In the genomic region with DNA sequence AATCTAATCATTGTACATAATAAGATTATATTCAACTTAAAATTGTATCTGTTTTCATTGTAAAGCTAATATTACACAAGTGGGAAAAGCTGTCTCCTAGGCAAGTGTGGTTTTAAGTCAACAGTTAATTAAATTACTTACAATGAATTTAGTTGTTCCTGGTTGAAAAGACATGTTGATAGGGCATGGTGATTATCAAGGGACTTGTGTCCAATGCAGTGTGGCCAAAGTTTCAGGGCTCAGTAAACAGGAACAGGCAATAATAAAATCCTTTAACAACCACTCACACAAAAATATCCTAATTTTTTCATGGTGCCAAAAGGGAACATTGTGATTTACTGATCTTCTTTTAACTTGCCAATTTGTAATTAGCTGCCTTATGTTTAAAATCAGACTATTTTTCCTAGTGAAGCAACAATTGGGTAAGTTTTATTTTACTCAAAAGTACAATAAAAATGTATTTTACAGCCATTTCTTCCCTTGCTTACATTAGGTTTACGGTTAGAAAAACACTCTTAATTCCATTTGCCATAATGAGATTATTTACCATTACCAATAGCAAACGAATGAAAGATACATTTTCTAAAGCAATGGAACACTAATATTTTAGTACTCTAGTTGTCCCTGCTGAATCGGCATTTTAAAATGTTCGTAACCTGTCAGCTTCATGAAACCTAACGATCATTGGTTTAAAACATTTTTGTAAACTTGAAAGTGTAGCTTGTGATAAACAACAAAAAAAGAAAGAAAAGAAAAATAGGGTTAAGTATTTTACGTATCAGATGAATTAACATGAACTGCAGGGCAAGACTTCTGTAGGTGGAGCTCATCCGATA, we compare ENCODE assay signal across 8 cellular contexts. TPM values are rescaled to one million over a fixed set of nuclear protein-coding genes. Genes with fewer than 3 reads are reported as not detected.
DNase-seq lines count a peak whose midpoint lies in the region; ATAC-seq and TF ChIP-seq lines count a peak whose summit lies in the region.

No MANE protein-coding gene starts in this region.

- POLR2A ChIA-PET in T-cell (lab: Charles Lee), result interaction anchor here (0.6 to 3.3 kb wide), 10 partner anchors 18 to 362 kb away, joined by 3 to 27 read pairs (median 6); partner anchors contain the start of gene KDM5A (in 1 of the 2)

- no peak overlapping the region for H2AFZ ChIP-seq in trophoblast cell (ENCODE audit: insufficient read depth, low read length, poor library complexity)

- CTCF ChIA-PET in Calu3 (lab: Charles Lee), result interaction anchor here (0.6 to 2.4 kb wide), 20 partner anchors 9 to 893 kb away, joined by 3 to 25 read pairs (median 3); no protein-coding TSS in a partner anchor
- CTCF ChIA-PET in T-cell (lab: Charles Lee), result interaction anchor here (0.7 to 4.5 kb wide), 44 partner anchors 8 to 851 kb away, joined by 3 to 60 read pairs (median 4); partner anchors contain the start of genes NINJ2 (in 1 of the 2) and RAD52 (in 1 of the 2)

- H3K27ac ChIP-seq in endodermal cell (ENCODE audit: low read depth, low read length) (peak overlapping the region; percentile 91), trophoblast cell (ENCODE audit: low read depth, low read length) (no peak overlapping the region)

- H2AK5ac ChIP-seq in trophoblast cell (ENCODE audit: low read length), result no peak overlapping the region

- H3K4me3 ChIP-seq in NB4 (ENCODE audit: low read depth, low read length) (peak overlapping the region; percentile 54), endodermal cell (ENCODE audit: low read length) (peak overlapping the region; percentile 75), trophoblast cell (ENCODE audit: low read depth, low read length) (no peak overlapping the region)

- H3K36me3 ChIP-seq in endodermal cell (ENCODE audit: control insufficient read depth, insufficient read depth, low read length) (no peaks in the 10 kb centered on the region), trophoblast cell (ENCODE audit: control insufficient read depth in 1 of 2, insufficient read depth in 2 of 2, low read length in 2 of 2) (no peaks in the 10 kb centered on the region)

- no peak overlapping the region for H3K14ac ChIP-seq in trophoblast cell (ENCODE audit: low read length)

- H3K4me2 ChIP-seq in trophoblast cell (ENCODE audit: low read length), result peak overlapping the region; percentile 70

- no peaks in the 10 kb centered on the region for H3K9me3 Mint-ChIP-seq in Calu3 (ENCODE audit: low read depth, unreplicated experiment)
- no peaks in the 10 kb centered on the region for H3K9me3 Mint-ChIP-seq in endodermal cell
- H3K9me3 Mint-ChIP-seq in T-cell, result no peaks in the 10 kb centered on the region

- peaks cover 20% of the 10 kb centered on the region for H3K79me1 ChIP-seq in trophoblast cell (ENCODE audit: low read length)

- peaks cover 11% of the 10 kb centered on the region for H3K4me1 ChIP-seq in endodermal cell (ENCODE audit: control insufficient read depth, insufficient read depth, low read length)
- H3K4me1 ChIP-seq in trophoblast cell (ENCODE audit: control insufficient read depth in 1 of 2, insufficient read depth in 2 of 2, low read length in 2 of 2), result peaks cover 0 to 5% of the 10 kb centered on the region in 2 experiments

- H2BK120ac ChIP-seq in trophoblast cell (ENCODE audit: insufficient read depth, low read length, poor library complexity), result no peak overlapping the region

- no peak overlapping the region for H3K18ac ChIP-seq in trophoblast cell (ENCODE audit: low read length)

- H2BK5ac ChIP-seq in trophoblast cell (ENCODE audit: low read depth, low read length, poor library complexity), result no peak overlapping the region

- H3K27me3 Mint-ChIP-seq in Calu3 (ENCODE audit: unreplicated experiment) (no peaks in the 10 kb centered on the region), endodermal cell (ENCODE audit: insufficient read depth) (no peaks in the 10 kb centered on the region), T-cell (no peaks in the 10 kb centered on the region)

- H3K9me3 ChIP-seq in endodermal cell (ENCODE audit: control insufficient read depth, low read length) (no peaks in the 10 kb centered on the region), trophoblast cell (ENCODE audit: insufficient read depth, low read depth, low read length) (peaks cover 2% of the 10 kb centered on the region)

- intact Hi-C loops in Calu3 (cut with micrococcal nuclease; ENCODE audit: unreplicated experiment), result loop anchor here (2.0 to 10.0 kb wide), 2 partner anchors 106 to 174 kb away; no protein-coding TSS in a partner anchor

- H4K8ac ChIP-seq in trophoblast cell (ENCODE audit: low read depth, low read length), result peak overlapping the region; percentile 45

- BruUV-seq in Calu3 (replicated peaks; lab: Mats Ljungman, UMichigan), result no TSS peak

- H3K79me2 ChIP-seq in trophoblast cell (ENCODE audit: control insufficient read depth, insufficient read depth, low read length, poor library complexity), result peaks cover 19% of the 10 kb centered on the region

- ATAC-seq in T-cell (replicated peaks in 1 of 4), result no peak
- ATAC-seq in activated CD4-positive, CD25-positive, alpha-beta regulatory T cell treated with anti-CD3 and anti-CD28 coated beads, Interleukin-2, amount 50 U/mL, for 24 hours, result no peak

- peak overlapping the region; percentile 13 for H3K4me3 Mint-ChIP-seq in Calu3 (ENCODE audit: low read depth, unreplicated experiment)
- H3K4me3 Mint-ChIP-seq in endodermal cell, result no peak overlapping the region
- H3K4me3 Mint-ChIP-seq in T-cell, result peak overlapping the region in 1 of 3 donors; percentile 65

- 38 to 44% methylated on average over 5 to 7 of the region's 7 CpGs for WGBS in endodermal cell (ENCODE audit: insufficient coverage in 1 of 2, insufficient read length in 1 of 2), 2 experiments
- no CpG with 5 or more reads among the region's 7 CpGs for WGBS in trophoblast cell (ENCODE audit: extremely low coverage, insufficient coverage, insufficient read length)

- no peak overlapping the region for H3K9ac ChIP-seq in endodermal cell (ENCODE audit: extremely low read depth, low read length, poor library complexity, severe bottlenecking)
- H3K9ac ChIP-seq in trophoblast cell (ENCODE audit: low read length), result no peak overlapping the region

- no peak overlapping the region for H4K12ac ChIP-seq in trophoblast cell (ENCODE audit: low read depth, low read length)

- TF ChIP-seq CTCF in Calu3 (IDR thresholded peaks at IDR 0.05; ENCODE audit: unreplicated experiment), result no peak
- TF ChIP-seq CTCF in NB4 (IDR thresholded peaks at IDR 0.05; ENCODE audit: low read depth, low read length), result no peak
- TF ChIP-seq CTCF in endodermal cell (conservative IDR thresholded peaks at IDR 0.05), result no peak

- DNase-seq in Calu3, result no peak
- DNase-seq in NB4 (ENCODE audit: low read depth), result peak; percentile 49
- no peak for DNase-seq in endodermal cell
- DNase-seq in trophoblast cell, result no peak
- no peak for DNase-seq in dedifferentiated amniotic fluid mesenchymal stem cell (ENCODE audit: extremely low spot score)
- DNase-seq in T-cell, result no peak
- DNase-seq in SHP77 treated with DMSO at 0.1 percent for 48 hours (lab: John Stamatoyannopoulos, UW), result no peak

- peaks cover 10% of the 10 kb centered on the region for H3K4me1 Mint-ChIP-seq in Calu3 (ENCODE audit: low read depth, unreplicated experiment)
- H3K4me1 Mint-ChIP-seq in endodermal cell, result peaks cover 16% of the 10 kb centered on the region
- H3K4me1 Mint-ChIP-seq in T-cell, result peaks cover 10 to 28% (median 13%) of the 10 kb centered on the region in 3 donors

- no peak for TF ChIP-seq POLR2A in NB4 (IDR thresholded peaks at IDR 0.05; ENCODE audit: extremely low read depth, insufficient read length)

- H3K36me3 Mint-ChIP-seq in Calu3 (ENCODE audit: insufficient read depth, unreplicated experiment) (peaks cover 2% of the 10 kb centered on the region), endodermal cell (ENCODE audit: low read depth) (peaks cover 8% of the 10 kb centered on the region), T-cell (no peaks in the 10 kb centered on the region)

- no peak overlapping the region for H2BK12ac ChIP-seq in trophoblast cell (ENCODE audit: low read length)

- no peak overlapping the region for H4K91ac ChIP-seq in trophoblast cell (ENCODE audit: low read depth, low read length)

- no peak overlapping the region for H3K23ac ChIP-seq in trophoblast cell (ENCODE audit: low read length)

- H3K27me3 ChIP-seq in endodermal cell (ENCODE audit: control insufficient read depth, insufficient read depth, low read length, poor library complexity, severe bottlenecking), result no peaks in the 10 kb centered on the region
- H3K27me3 ChIP-seq in trophoblast cell (ENCODE audit: insufficient read depth, low read length), result no peaks in the 10 kb centered on the region

- no peak overlapping the region for H3K4ac ChIP-seq in trophoblast cell (ENCODE audit: low read depth, low read length)

- H3K27ac Mint-ChIP-seq in Calu3 (ENCODE audit: unreplicated experiment), result no peak overlapping the region
- H3K27ac Mint-ChIP-seq in endodermal cell, result no peak overlapping the region
- H3K27ac Mint-ChIP-seq in T-cell, result no peak overlapping the region

RNA-seq across cellular contexts. Expression of gene WNK1, which starts 1.8 kb away (rescaled TPM):
- total RNA-seq in Calu3 (2022), result 93.8 and 107 TPM in 2 replicates
- 100 to 1,000 TPM; 199 to 412 TPM for total RNA-seq in endodermal cell
- polyA plus RNA-seq in endodermal cell (2013, experiment 1 of 2), result 111 TPM
- polyA plus RNA-seq in endodermal cell (2013, experiment 2 of 2), result 108 TPM
- polyA plus RNA-seq in trophoblast cell (2013), result 67.0 and 67.8 TPM in 2 replicates
- total RNA-seq in T-cell, result 100 to 1,000 TPM; 168 to 287 (median 179) TPM
